In genomic region chr4:135492439-135492838, GRCh38 we compare ENCODE assay signal across 1 cellular context.
TF ChIP-seq lines count a peak whose summit lies in the region.

No MANE protein-coding gene starts in this region.

TF ChIP-seq in GM23338, 12 proteins besides CTCF, POLR2A, EP300 and RAD21 (continued from another document):
- no peak for TF ChIP-seq ETS1 (IDR thresholded peaks at IDR 0.05)
- no peak for TF ChIP-seq EZH2phosphoT487 (IDR thresholded peaks at IDR 0.05; ENCODE audit: unreplicated experiment)
- TF ChIP-seq ZNF114 (CRISPR knock-in tag; IDR thresholded peaks at IDR 0.05), result no peak
- no peak for TF ChIP-seq EZH2 (IDR thresholded peaks at IDR 0.05; ENCODE audit: low read depth, unreplicated experiment)
TF ChIP-seq in GM23338: peak in this region for 0.
